In the genomic region with DNA sequence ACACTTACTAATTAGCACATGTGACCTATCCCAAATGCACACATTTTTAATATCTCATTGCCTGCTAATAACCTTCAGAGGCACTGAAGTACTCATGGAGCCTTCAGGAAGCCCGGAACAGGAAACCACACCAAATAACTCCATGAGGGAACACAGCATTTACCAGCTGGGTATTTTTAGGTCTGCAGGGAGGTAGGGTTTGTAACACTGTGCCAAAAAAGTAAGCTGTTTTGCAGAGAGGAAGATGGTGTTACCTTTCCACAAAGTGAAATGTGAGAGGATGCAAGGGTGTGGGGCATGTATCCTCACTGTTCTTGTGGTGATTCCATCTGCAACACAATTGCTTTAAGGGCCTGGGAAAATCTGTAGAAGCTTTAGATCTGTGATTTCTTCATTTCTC, we compare ENCODE assay signal across 22 cellular contexts.
DNase-seq lines count a peak whose midpoint lies in the region; ATAC-seq and TF ChIP-seq lines count a peak whose summit lies in the region.
"Had no signal": no experiment of that assay in that cellular context is flagged by ENCODE, and none has a peak within 500 bp of the region (broad histone marks: within the 10 kb centered on the region; RNA-seq: fewer than 3 reads in every experiment).

No MANE protein-coding gene starts in this region.

- H3K4me1 Mint-ChIP-seq in chondrocyte (ENCODE audit: low read depth), result peaks cover 25% of the 10 kb centered on the region

- H3K36me3 Mint-ChIP-seq in chondrocyte (ENCODE audit: low read depth), result peaks cover 2% of the 10 kb centered on the region
- H3K36me3 Mint-ChIP-seq: type B pancreatic cell had no signal

- TF ChIP-seq CTCF in chondrocyte (IDR thresholded peaks at IDR 0.05), result no peak

- ATAC-seq in Right ventricle myocardium superior (ENCODE audit: poor library complexity) (peak; percentile 66), HG03280 (IDR thresholded peaks at IDR 0.05; ENCODE audit: unreplicated experiment) (no peak)
- ATAC-seq: activated CD8-positive, alpha-beta T cell treated with anti-CD3 and anti-CD28 coated beads, Interleukin-2, amount 10 ng/mL, durations not matched to agents 7 days and 5 days; Panc1 had no signal

- DNase-seq in Right ventricle myocardium superior (no peak), cardiac septum (ENCODE audit: low spot score) (no peak), chondrocyte (ENCODE audit: low spot score) (no peak), myocyte (ENCODE audit: low read depth) (peak; percentile 65), NAMALWA (ENCODE audit: low spot score) (no peak), DMS79 treated with DMSO at 0.1 percent for 48 hours (lab: John Stamatoyannopoulos, UW) (no peak), NCI-H1694 (lab: John Stamatoyannopoulos, UW) (no peak)
- DNase-seq: activated CD4-positive, alpha-beta T cell treated with anti-CD3 and anti-CD28 coated beads for 1 hour; activated CD8-positive, alpha-beta T cell treated with anti-CD3 and anti-CD28 coated beads, Interleukin-2, amount 10 ng/mL, durations not matched to agents 7 days and 5 days; activated gamma-delta T cell; brain microvascular endothelial cell; foreskin melanocyte; hippocampal formation; Karpas-422; MV-4-11; NCI-H1694 treated with DMSO at 0.1 percent for 48 hours; NCI-H446 treated with DMSO at 0.1 percent for 48 hours; small intestine; stimulated activated CD4-positive, alpha-beta T cell treated with anti-CD3 and anti-CD28 coated beads, Interleukin-2, amount 100 ng/mL, for 24 hours had no signal

- peaks cover 8% of the 10 kb centered on the region for H3K9me3 Mint-ChIP-seq in chondrocyte (ENCODE audit: low read depth)
- H3K9me3 Mint-ChIP-seq: type B pancreatic cell had no signal

- intact Hi-C loops in Right ventricle myocardium superior (cut with DNase I), result no loop called here
- intact Hi-C loops in cardiac septum (cut with DNase I), result no loop called here

- H3K27me3 Mint-ChIP-seq in chondrocyte (ENCODE audit: low read depth), result no peaks in the 10 kb centered on the region
- H3K27me3 Mint-ChIP-seq: type B pancreatic cell had no signal

- no peak overlapping the region for H3K4me3 Mint-ChIP-seq in chondrocyte (ENCODE audit: unreplicated experiment)
- H3K4me3 Mint-ChIP-seq: activated CD8-positive, alpha-beta T cell treated with anti-CD3 and anti-CD28 coated beads, Interleukin-2, amount 10 ng/mL, durations not matched to agents 7 days and 5 days; type B pancreatic cell had no signal

- H3K27ac Mint-ChIP-seq in chondrocyte (ENCODE audit: unreplicated experiment), result peak overlapping the region; percentile 33
- H3K27ac Mint-ChIP-seq: activated CD8-positive, alpha-beta T cell treated with anti-CD3 and anti-CD28 coated beads, Interleukin-2, amount 10 ng/mL, durations not matched to agents 7 days and 5 days; type B pancreatic cell had no signal
